30 cellular contexts compared by ENCODE assay signal in the genomic region with DNA sequence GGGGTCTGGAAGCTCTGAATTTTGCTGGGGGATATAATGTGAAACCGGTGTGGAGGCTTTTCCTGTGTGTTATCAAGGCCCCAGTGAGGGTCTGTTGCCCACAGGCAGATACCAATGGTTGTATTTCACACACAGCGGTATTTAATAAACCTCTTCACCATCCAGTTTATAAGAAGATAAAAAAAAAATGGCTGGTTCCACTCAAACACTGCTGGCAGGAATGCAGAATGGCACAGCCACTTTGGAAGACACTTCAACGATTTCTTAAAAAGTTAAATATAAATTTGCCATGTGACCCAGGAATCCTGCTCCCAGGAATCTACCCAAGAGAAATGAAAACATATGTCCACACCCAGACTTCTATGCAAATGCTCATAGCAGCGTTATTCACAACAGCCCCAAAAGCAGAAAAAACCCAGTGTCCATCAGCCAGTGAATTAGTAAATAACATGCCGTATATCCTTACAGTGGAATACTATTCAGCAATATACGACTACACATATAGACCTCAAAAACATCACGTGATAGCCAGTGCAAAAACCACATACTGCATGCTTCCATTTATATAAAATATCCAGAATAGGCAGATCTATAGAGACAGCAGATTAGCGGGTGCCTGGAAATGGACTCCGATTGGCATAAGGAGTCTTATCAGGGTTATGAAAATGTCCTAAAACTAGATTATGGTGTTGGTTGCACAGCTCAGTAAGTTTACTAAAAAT. TPM values are rescaled to one million over a fixed set of nuclear protein-coding genes. Genes with fewer than 3 reads are reported as not detected.
DNase-seq lines count a peak whose midpoint lies in the region; ATAC-seq, FAIRE-seq and TF ChIP-seq lines count a peak whose summit lies in the region.
"Had no signal": no experiment of that assay in that cellular context is flagged by ENCODE, and none has a peak within 500 bp of the region (broad histone marks: within the 10 kb centered on the region; RNA-seq: fewer than 3 reads in every experiment).

No MANE protein-coding gene starts in this region.

- no peaks in the 10 kb centered on the region for H3K9me3 ChIP-seq in DOHH2 (ENCODE audit: control insufficient read depth, insufficient read depth, low read length)
- H3K9me3 ChIP-seq in Panc1 (ENCODE audit: control insufficient read depth, insufficient read depth, low read depth, low read length), result no peaks in the 10 kb centered on the region
- H3K9me3 ChIP-seq in pancreas, result no peaks in the 10 kb centered on the region
- H3K9me3 ChIP-seq: left ventricle myocardium inferior, MG63, SJSA1, tibial nerve had no signal

- ATAC-seq in Panc1 (no peak), GM18511 (IDR thresholded peaks at IDR 0.05; ENCODE audit: unreplicated experiment) (no peak), pancreas (no peak)
- ATAC-seq: activated CD8-positive, alpha-beta T cell treated with anti-CD3 and anti-CD28 coated beads, Interleukin-2, amount 10 ng/mL, durations not matched to agents 7 days and 5 days; activated T-helper 17 cell treated with anti-CD3 and anti-CD28 coated beads, Interleukin-2, amount 50 U/mL, for 72 hours; stimulated activated effector memory CD8-positive, alpha-beta T cell treated with anti-CD3 and anti-CD28 coated beads, Interleukin-12 subunit alpha, Interleukin-12 subunit beta, amount 100 ng/mL, for 72 hours had no signal

- H3K27me3 ChIP-seq in DOHH2 (ENCODE audit: control insufficient read depth, low read length), result no peaks in the 10 kb centered on the region
- peaks cover 4% of the 10 kb centered on the region; the same call in 1 of the 2 replicates for H3K27me3 ChIP-seq in Panc1 (ENCODE audit: control insufficient read depth, insufficient read depth, low read length)
- H3K27me3 ChIP-seq in pancreas, result no peaks in the 10 kb centered on the region
- H3K27me3 ChIP-seq: MG63, SJSA1, tibial nerve had no signal

- DNase-seq in Panc1 (ENCODE audit: low read depth, low spot score) (no peak), fibroblast of gingiva (ENCODE audit: low read depth) (peak; percentile 18), osteocyte (ENCODE audit: extremely low spot score, unreplicated experiment) (no peak), pancreas (no peak)
- no peak for DNase-seq in activated CD8-positive, alpha-beta memory T cell treated with anti-CD3 and anti-CD28 coated beads, Interleukin-2, amount 50 U/mL, for 48 hours
- DNase-seq: activated CD8-positive, alpha-beta T cell treated with anti-CD3 and anti-CD28 coated beads, Interleukin-2, amount 10 ng/mL, durations not matched to agents 7 days and 5 days; activated naive CD4-positive, alpha-beta T cell treated with anti-CD3 and anti-CD28 coated beads, Interleukin-2, amount 50 U/mL, for 16 hours; amniotic stem cell; Calu3; DMS79 treated with DMSO at 0.1 percent for 48 hours; GOT3; head of caudate nucleus; left ventricle myocardium inferior; mesenchymal stem cell; MG63; NCI-H1105; NCI-H187; NCI-H82; RPMI8226; T-helper 1 cell had no signal

- no peak overlapping the region for H3K27ac Mint-ChIP-seq in osteocyte (ENCODE audit: unreplicated experiment)
- H3K27ac Mint-ChIP-seq: activated CD8-positive, alpha-beta T cell treated with anti-CD3 and anti-CD28 coated beads, Interleukin-2, amount 10 ng/mL, durations not matched to agents 7 days and 5 days; activated T-helper 17 cell treated with anti-CD3 and anti-CD28 coated beads, Interleukin-2, amount 50 U/mL, for 72 hours; stimulated activated effector memory CD8-positive, alpha-beta T cell treated with anti-CD3 and anti-CD28 coated beads, Interleukin-12 subunit alpha, Interleukin-12 subunit beta, amount 100 ng/mL, for 72 hours had no signal

- FAIRE-seq in pancreas (lab: Jason Lieb, UNC), result no peak
- FAIRE-seq: keratinocyte had no signal

- H3K4me2 ChIP-seq in DOHH2 (ENCODE audit: low read length), result peak overlapping the region; percentile 52

- H3K9me2 ChIP-seq in DOHH2 (replicated peaks; ENCODE audit: control insufficient read depth, low read length), result no peaks in the 10 kb centered on the region

- in situ Hi-C loops in Panc1 (cut with HindIII; ENCODE audit: low pct_unique_long_range_greater_than_20kb, low sequenced_read_pairs), result no loop called here

- H3K4me3 Mint-ChIP-seq in osteocyte (ENCODE audit: unreplicated experiment), result no peak overlapping the region
- H3K4me3 Mint-ChIP-seq: activated CD8-positive, alpha-beta T cell treated with anti-CD3 and anti-CD28 coated beads, Interleukin-2, amount 10 ng/mL, durations not matched to agents 7 days and 5 days; activated T-helper 17 cell treated with anti-CD3 and anti-CD28 coated beads, Interleukin-2, amount 50 U/mL, for 72 hours; brain; CD14-positive monocyte; stimulated activated effector memory CD8-positive, alpha-beta T cell treated with anti-CD3 and anti-CD28 coated beads, Interleukin-12 subunit alpha, Interleukin-12 subunit beta, amount 100 ng/mL, for 72 hours had no signal

- H3K27me3 Mint-ChIP-seq in osteocyte (ENCODE audit: unreplicated experiment), result no peaks in the 10 kb centered on the region
- H3K27me3 Mint-ChIP-seq: activated T-helper 17 cell treated with anti-CD3 and anti-CD28 coated beads, Interleukin-2, amount 50 U/mL, for 72 hours had no signal

- H3K4me3 ChIP-seq in DOHH2 (ENCODE audit: low read length), result peak overlapping the region; percentile 42
- H3K4me3 ChIP-seq in Panc1 (ENCODE audit: low read depth in 2 of 2, low read length in 2 of 2), result no peak overlapping the region
- H3K4me3 ChIP-seq in pancreas, result no peak overlapping the region
- H3K4me3 ChIP-seq: left ventricle myocardium inferior, MG63, SJSA1, tibial nerve had no signal

- H3K4me1 Mint-ChIP-seq in osteocyte (ENCODE audit: unreplicated experiment), result peaks cover 14% of the 10 kb centered on the region

- no peak overlapping the region for H3K27ac ChIP-seq in DOHH2 (ENCODE audit: low read depth, low read length)
- H3K27ac ChIP-seq in Panc1 (ENCODE audit: low read length), result no peak overlapping the region
- H3K27ac ChIP-seq in pancreas, result no peak overlapping the region
- H3K27ac ChIP-seq: epithelial cell of prostate, SJSA1 had no signal

- peaks cover 1% of the 10 kb centered on the region for H3K36me3 Mint-ChIP-seq in osteocyte (ENCODE audit: unreplicated experiment)
- H3K36me3 Mint-ChIP-seq: stimulated activated effector memory CD8-positive, alpha-beta T cell treated with anti-CD3 and anti-CD28 coated beads, Interleukin-12 subunit alpha, Interleukin-12 subunit beta, amount 100 ng/mL, for 72 hours had no signal

- 81 to 89% methylated on average over 9 of the region's 9 CpGs for WGBS in pancreas, 2 donors

- CTCF ChIA-PET in Panc1 (lab: Charles Lee), result no interaction called here

- H4K20me1 ChIP-seq in DOHH2 (ENCODE audit: control insufficient read depth, insufficient read depth, low read depth, low read length), result no peaks in the 10 kb centered on the region

- BruUV-seq in Panc1 (replicated peaks; lab: Mats Ljungman, UMichigan), result no TSS peak

- no peaks in the 10 kb centered on the region for H3K9me3 Mint-ChIP-seq in osteocyte (ENCODE audit: unreplicated experiment)
- H3K9me3 Mint-ChIP-seq: activated T-helper 17 cell treated with anti-CD3 and anti-CD28 coated beads, Interleukin-2, amount 50 U/mL, for 72 hours; stimulated activated effector memory CD8-positive, alpha-beta T cell treated with anti-CD3 and anti-CD28 coated beads, Interleukin-12 subunit alpha, Interleukin-12 subunit beta, amount 100 ng/mL, for 72 hours had no signal

- intact Hi-C loops in Panc1 (cut with micrococcal nuclease; ENCODE audit: unreplicated experiment), result no loop called here
- intact Hi-C loops in pancreas (cut with DNase I), result no loop called here

- POLR2A ChIA-PET in Panc1 (lab: Charles Lee), result no interaction called here

- H3K36me3 ChIP-seq in DOHH2 (ENCODE audit: control insufficient read depth, low read length) (peaks cover 3% of the 10 kb centered on the region; the same call in 1 of the 2 replicates), Panc1 (ENCODE audit: control insufficient read depth, insufficient read depth, low read length) (no peaks in the 10 kb centered on the region), pancreas (no peaks in the 10 kb centered on the region)
- H3K36me3 ChIP-seq: left ventricle myocardium inferior, SJSA1, tibial nerve had no signal

- no peak for TF ChIP-seq CTCF in DOHH2 (IDR thresholded peaks at IDR 0.05; ENCODE audit: low read depth, low read length, poor library complexity, severe bottlenecking)
- 0 out of 2 replicates have a peak, but pooled peaks have one; percentile 9 for TF ChIP-seq CTCF in Panc1 (IDR thresholded peaks at IDR 0.05)
- TF ChIP-seq CTCF in osteocyte (IDR thresholded peaks at IDR 0.05), result peak; percentile 19
- no peak for TF ChIP-seq CTCF in pancreas (IDR thresholded peaks at IDR 0.05)

- peaks cover 54% of the 10 kb centered on the region for H3K4me1 ChIP-seq in DOHH2 (ENCODE audit: control insufficient read depth, low read length)
- no peaks in the 10 kb centered on the region for H3K4me1 ChIP-seq in Panc1 (ENCODE audit: control insufficient read depth, insufficient read depth, low read length)
- no peaks in the 10 kb centered on the region for H3K4me1 ChIP-seq in pancreas
- H3K4me1 ChIP-seq: SJSA1 had no signal

- peaks cover 20% of the 10 kb centered on the region for H3F3A ChIP-seq in DOHH2 (ENCODE audit: control insufficient read depth, insufficient read depth)

- peaks cover 64% of the 10 kb centered on the region for H3K79me2 ChIP-seq in DOHH2 (ENCODE audit: control insufficient read depth, low read length)

RNA-seq across cellular contexts. Expression of a gene that starts 38.7 kb away (rescaled TPM):
- total RNA-seq in Panc1 (2021; ENCODE audit: unreplicated experiment), result 0.62 TPM
- 0.05 TPM for polyA plus RNA-seq in Panc1 (2012; ENCODE audit: insufficient read length)
- 9.0 and 11.1 TPM in 2 replicates for total RNA-seq in osteocyte
- total RNA-seq in pancreas, result 1 to 10 TPM; 4.0 to 8.2 (median 4.9) TPM
- 1 to 10 TPM; 1.6 to 1.8 TPM for polyA plus RNA-seq in pancreas

Comparison
In these comparisons a context has a peak if more than half of its experiments do, and no peak if none do; other contexts are left out.
1. CTCF ChIP-seq: peak in Panc1 (single experiment) and osteocyte (single experiment); none in DOHH2 (single experiment) and pancreas (0 of 4).